In genomic region chr13:38921081-38921480, GRCh38 we compare ENCODE assay signal across 22 cellular contexts.
"Had no signal": no experiment of that assay in that cellular context is flagged by ENCODE, and none has a peak within 500 bp of the region (broad histone marks: within the 10 kb centered on the region; RNA-seq: fewer than 3 reads in every experiment).

No MANE protein-coding gene starts in this region.

- DNase-seq: Kasumi-1, MM.1S, NCI-H1092 treated with DMSO at 0.1 percent for 48 hours, NCI-H1436, NCI-H187, NCI-H2029, NCI-H2081 treated with DMSO at 0.1 percent for 48 hours, NCI-H2171, NCI-H226, NCI-H446, NCI-H510A, NCI-H524 treated with DMSO at 0.1 percent for 48 hours, NCI-H69, NCI-H774, SHP77, SK-N-SH had no signal

- H3K36me3 Mint-ChIP-seq: IgD-negative memory B cell had no signal

- H3K4me3 ChIP-seq: K562 had no signal

- FAIRE-seq: HepG2, K562, RCC 7860 had no signal

- H3K4me3 Mint-ChIP-seq: IgD-negative memory B cell had no signal

- ATAC-seq: HepG2, K562 had no signal

- H3K4me1 Mint-ChIP-seq: IgD-negative memory B cell had no signal

- H3K27ac Mint-ChIP-seq: IgD-negative memory B cell had no signal

- H3K27ac ChIP-seq: KMS-11, RWPE1 had no signal
